ENCODE assay signal across 1 cellular context in genomic region chr10:68342909-68343516, GRCh38.
TF ChIP-seq lines count a peak whose summit lies in the region.

No MANE protein-coding gene starts in this region.

TF ChIP-seq in HepG2, 621 proteins besides CTCF, POLR2A, EP300 and RAD21:
- 0 out of 4 replicates have a peak, but pooled peaks of 1 of the 2 experiments have one; percentile 39 for TF ChIP-seq ATF4 (CRISPR knock-in tag; IDR thresholded peaks at IDR 0.05)
- peak; percentile 70 for TF ChIP-seq RBM22 (optimal IDR thresholded peaks at IDR 0.05; ENCODE audit: low read length)
- TF ChIP-seq TFAP4 (IDR thresholded peaks at IDR 0.05; ENCODE audit: borderline replicate concordance, low read depth): no peak
